ENCODE assay signal across 12 cellular contexts in genomic region chr4:22488136-22488535, GRCh38.
"Had no signal": no experiment of that assay in that cellular context is flagged by ENCODE, and none has a peak within 500 bp of the region (broad histone marks: within the 10 kb centered on the region; RNA-seq: fewer than 3 reads in every experiment).

No MANE protein-coding gene starts in this region.

- ATAC-seq: activated naive CD8-positive, alpha-beta T cell treated with anti-CD3 and anti-CD28 coated beads, Interleukin-2, amount 50 U/mL, for 24 hours; foreskin keratinocyte; left lobe of liver; natural killer cell treated with Interleukin-12 subunit alpha and Interleukin-12 subunit beta and Interleukin-15 and Interleukin-18, amount 100 ng/mL, for 72 hours had no signal

- H3K27ac Mint-ChIP-seq: activated CD4-positive, alpha-beta memory T cell treated with anti-CD3 and anti-CD28 coated beads, Interleukin-2, amount 10 ng/mL, durations not matched to agents 7 days and 5 days; activated naive CD8-positive, alpha-beta T cell treated with anti-CD3 and anti-CD28 coated beads, Interleukin-2, amount 50 U/mL, for 24 hours; type B pancreatic cell had no signal

- H3K9me3 Mint-ChIP-seq: activated naive CD8-positive, alpha-beta T cell treated with anti-CD3 and anti-CD28 coated beads, Interleukin-2, amount 50 U/mL, for 24 hours; natural killer cell treated with Interleukin-12 subunit alpha and Interleukin-12 subunit beta and Interleukin-15 and Interleukin-18, amount 100 ng/mL, for 72 hours had no signal

- H3K4me3 ChIP-seq: heart left ventricle, sigmoid colon had no signal

- DNase-seq: activated CD4-positive, alpha-beta memory T cell treated with anti-CD3 and anti-CD28 coated beads, Interleukin-2, amount 10 ng/mL, durations not matched to agents 7 days and 5 days; activated CD8-positive, alpha-beta memory T cell treated with anti-CD3 and anti-CD28 coated beads, Interleukin-2, amount 50 U/mL, for 4 hours; activated naive CD8-positive, alpha-beta T cell treated with anti-CD3 and anti-CD28 coated beads, Interleukin-2, amount 50 U/mL, for 24 hours; foreskin keratinocyte; heart left ventricle; sigmoid colon; stimulated activated naive CD4-positive, alpha-beta T cell; substantia nigra; T1000 had no signal

- H3K4me1 Mint-ChIP-seq: activated CD4-positive, alpha-beta memory T cell treated with anti-CD3 and anti-CD28 coated beads, Interleukin-2, amount 10 ng/mL, durations not matched to agents 7 days and 5 days had no signal

- H3K9me3 ChIP-seq: heart left ventricle, sigmoid colon had no signal

- H3K27ac ChIP-seq: foreskin keratinocyte, heart left ventricle, sigmoid colon had no signal

- H3K36me3 ChIP-seq: heart left ventricle, sigmoid colon had no signal

- H3K27me3 ChIP-seq: foreskin keratinocyte, heart left ventricle, sigmoid colon had no signal

- H3K4me3 Mint-ChIP-seq: activated CD4-positive, alpha-beta memory T cell treated with anti-CD3 and anti-CD28 coated beads, Interleukin-2, amount 10 ng/mL, durations not matched to agents 7 days and 5 days; activated naive CD8-positive, alpha-beta T cell treated with anti-CD3 and anti-CD28 coated beads, Interleukin-2, amount 50 U/mL, for 24 hours; natural killer cell treated with Interleukin-12 subunit alpha and Interleukin-12 subunit beta and Interleukin-15 and Interleukin-18, amount 100 ng/mL, for 72 hours; type B pancreatic cell had no signal

- H3K36me3 Mint-ChIP-seq: natural killer cell treated with Interleukin-12 subunit alpha and Interleukin-12 subunit beta and Interleukin-15 and Interleukin-18, amount 100 ng/mL, for 72 hours had no signal

- H3K27me3 Mint-ChIP-seq: activated CD4-positive, alpha-beta memory T cell treated with anti-CD3 and anti-CD28 coated beads, Interleukin-2, amount 10 ng/mL, durations not matched to agents 7 days and 5 days; activated naive CD8-positive, alpha-beta T cell treated with anti-CD3 and anti-CD28 coated beads, Interleukin-2, amount 50 U/mL, for 24 hours; natural killer cell treated with Interleukin-12 subunit alpha and Interleukin-12 subunit beta and Interleukin-15 and Interleukin-18, amount 100 ng/mL, for 72 hours; type B pancreatic cell had no signal
